ENCODE assay signal across 13 cellular contexts in genomic region chr1:80892452-80892995, GRCh38.
DNase-seq lines count a peak whose midpoint lies in the region; TF ChIP-seq lines count a peak whose summit lies in the region.
"Had no signal": no experiment of that assay in that cellular context is flagged by ENCODE, and none has a peak within 500 bp of the region (broad histone marks: within the 10 kb centered on the region; RNA-seq: fewer than 3 reads in every experiment).

No MANE protein-coding gene starts in this region.

- DNase-seq in NCI-H2107 treated with DMSO at 0.1 percent for 48 hours (lab: John Stamatoyannopoulos, UW; ENCODE audit: unreplicated experiment): peak; percentile 11
- no peak for DNase-seq in NCI-H2107 (lab: John Stamatoyannopoulos, UW)
- DNase-seq in adipocyte (ENCODE audit: low read depth): peak; percentile 45
- no peak for DNase-seq in hepatocyte (ENCODE audit: low spot score)
- DNase-seq in superior temporal gyrus (ENCODE audit: extremely low spot score): peak; percentile 40
- no peak for DNase-seq in D341Med (ENCODE audit: low spot score)
- no peak for DNase-seq in coronary artery (ENCODE audit: low spot score)
- DNase-seq in colonic mucosa: no peak
- DNase-seq: activated CD4-positive, alpha-beta T cell treated with anti-CD3 and anti-CD28 coated beads, Interleukin-2, amount 10 ng/mL, durations not matched to agents 24 days and 14 days; NCI-H1930 had no signal

- 35% methylated on average over 4 of the region's 4 CpGs for WGBS in hepatocyte (ENCODE audit: low lambda C conversion rate, missing lambda C conversion rate)

- H3K36me3 ChIP-seq in adipocyte (ENCODE audit: control insufficient read depth, insufficient read depth, low read length, severe bottlenecking): no peaks in the 10 kb centered on the region
- no peaks in the 10 kb centered on the region for H3K36me3 ChIP-seq in hepatocyte (replicated peaks; ENCODE audit: insufficient read depth, low read depth)
- no peaks in the 10 kb centered on the region for H3K36me3 ChIP-seq in colonic mucosa
- H3K36me3 ChIP-seq: ascending aorta had no signal

- TF ChIP-seq CTCF in hepatocyte (IDR thresholded peaks at IDR 0.05; ENCODE audit: poor library complexity): no peak
- no peak for TF ChIP-seq CTCF in coronary artery (IDR thresholded peaks at IDR 0.05)
- no peak for TF ChIP-seq CTCF in colonic mucosa (IDR thresholded peaks at IDR 0.05)

- peak overlapping the region; percentile 45 for H3K4me2 ChIP-seq in hepatocyte

- H3K79me2 ChIP-seq in hepatocyte: no peaks in the 10 kb centered on the region

- H3K4me3 ChIP-seq in adipocyte (ENCODE audit: low read length) (peak overlapping the region; percentile 72), hepatocyte (no peak overlapping the region), coronary artery (no peak overlapping the region), colonic mucosa (no peak overlapping the region)
- H3K4me3 ChIP-seq: ascending aorta, K562 had no signal

- no peaks in the 10 kb centered on the region for H3K9me2 ChIP-seq in hepatocyte (replicated peaks; ENCODE audit: insufficient read depth)

- intact Hi-C loops in colonic mucosa (cut with DNase I): no loop called here

- no peaks in the 10 kb centered on the region for H3K27me3 ChIP-seq in adipocyte (replicated peaks; ENCODE audit: control insufficient read depth, insufficient read depth, low read length)
- no peaks in the 10 kb centered on the region for H3K27me3 ChIP-seq in hepatocyte
- no peaks in the 10 kb centered on the region for H3K27me3 ChIP-seq in colonic mucosa
- H3K27me3 ChIP-seq: ascending aorta had no signal

- no peaks in the 10 kb centered on the region for H4K20me1 ChIP-seq in hepatocyte (ENCODE audit: insufficient read depth, poor library complexity, severe bottlenecking)

- peak overlapping the region; percentile 81 for H3K9ac ChIP-seq in adipocyte (ENCODE audit: low read length)
- no peak overlapping the region for H3K9ac ChIP-seq in colonic mucosa (ENCODE audit: low read depth in 2 of 2, low read length in 2 of 2)

- H3K27ac ChIP-seq in hepatocyte (peak overlapping the region; percentile 18), coronary artery (no peak overlapping the region), colonic mucosa (no peak overlapping the region)
- H3K27ac ChIP-seq: 22Rv1, ascending aorta had no signal

- H3K9me3 ChIP-seq in adipocyte (ENCODE audit: control insufficient read depth, low read length) (no peaks in the 10 kb centered on the region), hepatocyte (ENCODE audit: low read depth) (no peaks in the 10 kb centered on the region), colonic mucosa (no peaks in the 10 kb centered on the region)
- H3K9me3 ChIP-seq: ascending aorta had no signal

- H3K4me1 ChIP-seq in adipocyte (ENCODE audit: control insufficient read depth, insufficient read depth, low read length) (peaks cover 29% of the 10 kb centered on the region), hepatocyte (ENCODE audit: insufficient read depth) (no peaks in the 10 kb centered on the region), colonic mucosa (no peaks in the 10 kb centered on the region)

- peak overlapping the region; percentile 60 for H2AFZ ChIP-seq in hepatocyte

Comparison
In these comparisons a context has a peak if more than half of its experiments do, and no peak if none do; other contexts are left out.
1. DNase-seq: peak in NCI-H2107 treated with DMSO at 0.1 percent for 48 hours (single experiment), adipocyte (single experiment) and superior temporal gyrus (single experiment); none in NCI-H2107 (single experiment), hepatocyte (single experiment), D341Med (single experiment), coronary artery (single experiment) and colonic mucosa (single experiment).